ENCODE assay signal across 8 cellular contexts in genomic region chr1:87684786-87685185, GRCh38.
DNase-seq lines count a peak whose midpoint lies in the region; ATAC-seq and TF ChIP-seq lines count a peak whose summit lies in the region.

No MANE protein-coding gene starts in this region.

- H3K4me1 ChIP-seq in ES-I3 (ENCODE audit: insufficient read depth, low read length) = peaks cover 16% of the 10 kb centered on the region
- no peaks in the 10 kb centered on the region for H3K4me1 ChIP-seq in RWPE2 (ENCODE audit: insufficient read depth, poor library complexity, severe bottlenecking)
- H3K4me1 ChIP-seq in rectal smooth muscle tissue (ENCODE audit: control insufficient read depth, insufficient read depth, low read length) = peaks cover 26% of the 10 kb centered on the region

- DNase-seq in RWPE2 (ENCODE audit: low spot score) (no peak), glomerular visceral epithelial cell (ENCODE audit: extremely low spot score) (peak; percentile 25), HPDE6-E6E7 (ENCODE audit: extremely low spot score) (no peak), activated T-cell treated with anti-CD3 and anti-CD28 coated beads for 4 hours (no peak)

- no peaks in the 10 kb centered on the region for H3K9me3 Mint-ChIP-seq in stimulated activated memory B cell treated with anti-CD40 and anti-IgM and Interleukin-4, amounts not matched to agents 10 μg/mL and 1 μg/mL and 100 μg/mL, for 72 hours

- H3K9ac ChIP-seq in ES-I3 (ENCODE audit: low read depth, low read length) = peak overlapping the region; percentile 25
- H3K9ac ChIP-seq in rectal smooth muscle tissue (ENCODE audit: low read length) = no peak overlapping the region

- no peaks in the 10 kb centered on the region for H3K27me3 Mint-ChIP-seq in stimulated activated memory B cell treated with anti-CD40 and anti-IgM and Interleukin-4, amounts not matched to agents 10 μg/mL and 1 μg/mL and 100 μg/mL, for 72 hours

- H3K36me3 ChIP-seq in ES-I3 (ENCODE audit: insufficient read depth, low read length) (no peaks in the 10 kb centered on the region), RWPE2 (ENCODE audit: low read depth) (no peaks in the 10 kb centered on the region), rectal smooth muscle tissue (ENCODE audit: control insufficient read depth, insufficient read depth, low read length) (no peaks in the 10 kb centered on the region)

- no peak overlapping the region for H3K27ac Mint-ChIP-seq in stimulated activated memory B cell treated with anti-CD40 and anti-IgM and Interleukin-4, amounts not matched to agents 10 μg/mL and 1 μg/mL and 100 μg/mL, for 72 hours

- H3K9me3 ChIP-seq in ES-I3 (ENCODE audit: control insufficient read depth, insufficient read depth, low read length) (no peaks in the 10 kb centered on the region), RWPE2 (ENCODE audit: severe bottlenecking) (no peaks in the 10 kb centered on the region)

- H3K4me3 ChIP-seq in RWPE2 (ENCODE audit: severe bottlenecking) = peak overlapping the region; percentile 38
- peak overlapping the region; percentile 86 for H3K4me3 ChIP-seq in rectal smooth muscle tissue (ENCODE audit: low read length)

- H3K4me1 Mint-ChIP-seq in stimulated activated memory B cell treated with anti-CD40 and anti-IgM and Interleukin-4, amounts not matched to agents 10 μg/mL and 1 μg/mL and 100 μg/mL, for 72 hours = peaks cover 12% of the 10 kb centered on the region

- no peak for TF ChIP-seq CTCF in RWPE2 (IDR thresholded peaks at IDR 0.05; ENCODE audit: poor library complexity, severe bottlenecking)

- H3K27ac ChIP-seq in RWPE2 (ENCODE audit: poor library complexity, severe bottlenecking) (no peak overlapping the region), rectal smooth muscle tissue (ENCODE audit: low read depth, low read length) (peak overlapping the region; percentile 77)

- H3K36me3 Mint-ChIP-seq in stimulated activated memory B cell treated with anti-CD40 and anti-IgM and Interleukin-4, amounts not matched to agents 10 μg/mL and 1 μg/mL and 100 μg/mL, for 72 hours = no peaks in the 10 kb centered on the region

- peak; percentile 58; the same call in 2 of the 3 replicates for ATAC-seq in RWPE2 (ENCODE audit: low read depth)
- no peak for ATAC-seq in HG03432 (IDR thresholded peaks at IDR 0.05; ENCODE audit: unreplicated experiment)
- ATAC-seq in stimulated activated memory B cell treated with anti-CD40 and anti-IgM and Interleukin-4, amounts not matched to agents 10 μg/mL and 1 μg/mL and 100 μg/mL, for 72 hours = no peak

- H3K27me3 ChIP-seq in RWPE2 (ENCODE audit: insufficient read depth, poor library complexity, severe bottlenecking) (no peaks in the 10 kb centered on the region), rectal smooth muscle tissue (ENCODE audit: control insufficient read depth, insufficient read depth, low read length) (no peaks in the 10 kb centered on the region)

- no peak overlapping the region for H3K4me3 Mint-ChIP-seq in stimulated activated memory B cell treated with anti-CD40 and anti-IgM and Interleukin-4, amounts not matched to agents 10 μg/mL and 1 μg/mL and 100 μg/mL, for 72 hours
